In genomic region chrX:45134303-45134702, GRCh38 we compare ENCODE assay signal across 16 cellular contexts.
A peak's percentile ranks its signal among the peaks of the same experiment; 100 is the strongest.
DNase-seq lines count a peak whose midpoint lies in the region; ATAC-seq and TF ChIP-seq lines count a peak whose summit lies in the region.
"Had no signal": no experiment of that assay in that cellular context is flagged by ENCODE, and none has a peak within 500 bp of the region (broad histone marks: within the 10 kb centered on the region; RNA-seq: fewer than 3 reads in every experiment).

No MANE protein-coding gene starts in this region.

- peaks cover 4% of the 10 kb centered on the region for H3K36me3 Mint-ChIP-seq in endothelial cell (ENCODE audit: low read depth, unreplicated experiment)
- H3K36me3 Mint-ChIP-seq: activated naive CD8-positive, alpha-beta T cell treated with anti-CD3 and anti-CD28 coated beads, Interleukin-2, amount 10 ng/mL, durations not matched to agents 7 days and 5 days; mesothelial cell of epicardium had no signal

- peak; percentile 53 for ATAC-seq in left lung
- ATAC-seq: activated CD4-positive, CD25-positive, alpha-beta regulatory T cell treated with anti-CD3 and anti-CD28 coated beads, Interleukin-2, amount 50 U/mL, for 24 hours had no signal

- H3K27ac Mint-ChIP-seq in endothelial cell (ENCODE audit: unreplicated experiment), result no peak overlapping the region
- H3K27ac Mint-ChIP-seq: activated naive CD8-positive, alpha-beta T cell treated with anti-CD3 and anti-CD28 coated beads, Interleukin-2, amount 10 ng/mL, durations not matched to agents 7 days and 5 days; CD4-positive, alpha-beta memory T cell; mesothelial cell of epicardium had no signal

- no peaks in the 10 kb centered on the region for H3K36me3 ChIP-seq in left lung
- H3K36me3 ChIP-seq: prostate gland had no signal

- H3K27ac ChIP-seq in dorsolateral prefrontal cortex (peak overlapping the region in 57 of 59 donors; percentile 58 to 95 (median 87)), left lung (no peak overlapping the region), temporal lobe (ENCODE audit: low read depth, low read length) (peak overlapping the region; percentile 88)
- H3K27ac ChIP-seq: prostate gland had no signal

- H3K9me3 Mint-ChIP-seq in endothelial cell (ENCODE audit: unreplicated experiment), result no peaks in the 10 kb centered on the region

- intact Hi-C loops in dorsolateral prefrontal cortex (cut with DNase I) (loop anchor here (2.0 to 5.0 kb wide), 2 partner anchors 52 to 58 kb away; no protein-coding TSS in a partner anchor), left lung (cut with DNase I) (no loop called here)

- H3K4me3 ChIP-seq in dorsolateral prefrontal cortex, result peak overlapping the region in 12 of 59 donors; percentile 0 to 31 (median 18)
- H3K4me3 ChIP-seq in left lung, result no peak overlapping the region
- H3K4me3 ChIP-seq: prostate gland had no signal

- no peaks in the 10 kb centered on the region for H3K4me1 ChIP-seq in left lung
- H3K4me1 ChIP-seq: prostate gland had no signal

- no peak overlapping the region for H3K4me3 Mint-ChIP-seq in endothelial cell (ENCODE audit: unreplicated experiment)
- H3K4me3 Mint-ChIP-seq: activated naive CD8-positive, alpha-beta T cell treated with anti-CD3 and anti-CD28 coated beads, Interleukin-2, amount 10 ng/mL, durations not matched to agents 7 days and 5 days; CD4-positive, alpha-beta memory T cell; mesothelial cell of epicardium had no signal

- TF ChIP-seq CTCF in dorsolateral prefrontal cortex (IDR thresholded peaks at IDR 0.05 in 54 of 56, conservative IDR thresholded peaks at IDR 0.05 in 2 of 56; ENCODE audit: low read depth in 1 of 56, partially characterized antibody in 56 of 56), result peak in 13 of 56 donors; percentile 5 to 43 (median 23)
- no peak for TF ChIP-seq CTCF in left lung (IDR thresholded peaks at IDR 0.05)
- TF ChIP-seq CTCF in endothelial cell (IDR thresholded peaks at IDR 0.05; ENCODE audit: unreplicated experiment), result no peak

- DNase-seq in SK-MEL-5 (ENCODE audit: low read depth, low spot score) (peak; percentile 66), dorsolateral prefrontal cortex (peak; percentile 34 to 89 (median 84)), left lung (no peak), NCI-H1436 (lab: John Stamatoyannopoulos, UW) (no peak), endothelial cell (ENCODE audit: low spot score) (no peak), GF-D8 (lab: John Stamatoyannopoulos, UW) (no peak)
- DNase-seq: activated naive CD8-positive, alpha-beta T cell treated with anti-CD3 and anti-CD28 coated beads, Interleukin-2, amount 10 ng/mL, durations not matched to agents 7 days and 5 days; CD4-positive, alpha-beta memory T cell; cortex of kidney; NCI-H2171; stimulated activated CD4-positive, alpha-beta T cell treated with anti-CD3 and anti-CD28 coated beads, Interleukin-1b, Interleukin-23, amount 100 ng/mL, for 48 hours; SW 1271 had no signal

- no peaks in the 10 kb centered on the region for H3K27me3 Mint-ChIP-seq in endothelial cell (ENCODE audit: unreplicated experiment)
- H3K27me3 Mint-ChIP-seq: activated naive CD8-positive, alpha-beta T cell treated with anti-CD3 and anti-CD28 coated beads, Interleukin-2, amount 10 ng/mL, durations not matched to agents 7 days and 5 days had no signal

- H3K9me3 ChIP-seq in left lung, result no peaks in the 10 kb centered on the region
- H3K9me3 ChIP-seq: prostate gland had no signal

- H3K27me3 ChIP-seq in dorsolateral prefrontal cortex, result peaks cover 0 to 10% (median 0%) of the 10 kb centered on the region in 45 donors
- H3K27me3 ChIP-seq in left lung, result no peaks in the 10 kb centered on the region

- no peaks in the 10 kb centered on the region for H3K4me1 Mint-ChIP-seq in endothelial cell (ENCODE audit: unreplicated experiment)
- H3K4me1 Mint-ChIP-seq: activated naive CD8-positive, alpha-beta T cell treated with anti-CD3 and anti-CD28 coated beads, Interleukin-2, amount 10 ng/mL, durations not matched to agents 7 days and 5 days; CD4-positive, alpha-beta memory T cell; mesothelial cell of epicardium had no signal

- in situ Hi-C loops in SK-MEL-5 (cut with HindIII; ENCODE audit: low pct_unique_long_range_greater_than_20kb, low sequenced_read_pairs), result no loop called here

Comparison
In these comparisons a context has a peak if more than half of its experiments do, and no peak if none do; other contexts are left out.
1. DNase-seq: peak in SK-MEL-5 (single experiment) and dorsolateral prefrontal cortex (10 of 10); none in left lung (0 of 2), NCI-H1436 (single experiment), endothelial cell (single experiment) and GF-D8 (single experiment).
2. H3K27ac ChIP-seq: peak in dorsolateral prefrontal cortex (57 of 59) and temporal lobe (single experiment); none in left lung (0 of 2).
3. intact Hi-C loops: an anchor here in dorsolateral prefrontal cortex (2.0 to 5.0 kb wide); none called in left lung.